ENCODE assay signal across 1 cellular context in the genomic region with DNA sequence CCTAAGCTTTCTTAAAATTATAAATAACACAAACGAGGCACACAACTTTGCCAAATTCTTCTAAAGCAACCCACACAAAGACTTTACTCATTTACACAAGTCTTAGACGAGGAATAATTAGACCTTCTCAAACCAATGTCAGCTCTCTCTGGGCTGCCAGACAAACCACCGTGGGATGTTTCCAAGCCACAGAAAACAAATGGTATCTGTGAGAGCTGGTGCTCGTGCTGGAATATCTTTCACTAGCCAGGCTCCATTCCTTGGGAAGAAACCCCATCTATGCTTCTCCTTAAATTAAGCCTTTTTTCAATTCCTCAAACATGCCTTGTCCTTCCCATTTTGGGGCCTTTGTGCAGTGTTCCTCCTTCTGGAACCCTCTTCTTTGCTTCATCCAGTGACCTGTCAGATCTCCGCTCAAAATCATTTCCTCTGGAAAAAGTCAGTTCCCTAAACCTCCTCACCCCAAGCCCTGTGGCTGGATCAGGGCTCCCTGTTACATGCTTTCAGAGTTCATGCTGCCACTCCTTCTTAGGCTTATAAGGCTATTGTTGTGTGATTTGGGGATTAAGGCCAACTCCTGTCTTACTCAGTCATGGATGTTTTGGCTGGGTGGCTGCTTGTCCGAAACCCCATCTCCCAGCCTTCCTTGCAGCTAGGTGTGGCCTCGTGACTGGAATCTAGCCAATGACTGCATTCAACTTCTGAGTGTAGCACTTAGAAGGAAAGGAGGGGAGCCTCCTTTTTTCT.
TF ChIP-seq lines count a peak whose summit lies in the region.

No MANE protein-coding gene starts in this region.

TF ChIP-seq in H1, 55 proteins besides CTCF, POLR2A, EP300 and RAD21 (continued from another document):
- TF ChIP-seq, protein P1, sequence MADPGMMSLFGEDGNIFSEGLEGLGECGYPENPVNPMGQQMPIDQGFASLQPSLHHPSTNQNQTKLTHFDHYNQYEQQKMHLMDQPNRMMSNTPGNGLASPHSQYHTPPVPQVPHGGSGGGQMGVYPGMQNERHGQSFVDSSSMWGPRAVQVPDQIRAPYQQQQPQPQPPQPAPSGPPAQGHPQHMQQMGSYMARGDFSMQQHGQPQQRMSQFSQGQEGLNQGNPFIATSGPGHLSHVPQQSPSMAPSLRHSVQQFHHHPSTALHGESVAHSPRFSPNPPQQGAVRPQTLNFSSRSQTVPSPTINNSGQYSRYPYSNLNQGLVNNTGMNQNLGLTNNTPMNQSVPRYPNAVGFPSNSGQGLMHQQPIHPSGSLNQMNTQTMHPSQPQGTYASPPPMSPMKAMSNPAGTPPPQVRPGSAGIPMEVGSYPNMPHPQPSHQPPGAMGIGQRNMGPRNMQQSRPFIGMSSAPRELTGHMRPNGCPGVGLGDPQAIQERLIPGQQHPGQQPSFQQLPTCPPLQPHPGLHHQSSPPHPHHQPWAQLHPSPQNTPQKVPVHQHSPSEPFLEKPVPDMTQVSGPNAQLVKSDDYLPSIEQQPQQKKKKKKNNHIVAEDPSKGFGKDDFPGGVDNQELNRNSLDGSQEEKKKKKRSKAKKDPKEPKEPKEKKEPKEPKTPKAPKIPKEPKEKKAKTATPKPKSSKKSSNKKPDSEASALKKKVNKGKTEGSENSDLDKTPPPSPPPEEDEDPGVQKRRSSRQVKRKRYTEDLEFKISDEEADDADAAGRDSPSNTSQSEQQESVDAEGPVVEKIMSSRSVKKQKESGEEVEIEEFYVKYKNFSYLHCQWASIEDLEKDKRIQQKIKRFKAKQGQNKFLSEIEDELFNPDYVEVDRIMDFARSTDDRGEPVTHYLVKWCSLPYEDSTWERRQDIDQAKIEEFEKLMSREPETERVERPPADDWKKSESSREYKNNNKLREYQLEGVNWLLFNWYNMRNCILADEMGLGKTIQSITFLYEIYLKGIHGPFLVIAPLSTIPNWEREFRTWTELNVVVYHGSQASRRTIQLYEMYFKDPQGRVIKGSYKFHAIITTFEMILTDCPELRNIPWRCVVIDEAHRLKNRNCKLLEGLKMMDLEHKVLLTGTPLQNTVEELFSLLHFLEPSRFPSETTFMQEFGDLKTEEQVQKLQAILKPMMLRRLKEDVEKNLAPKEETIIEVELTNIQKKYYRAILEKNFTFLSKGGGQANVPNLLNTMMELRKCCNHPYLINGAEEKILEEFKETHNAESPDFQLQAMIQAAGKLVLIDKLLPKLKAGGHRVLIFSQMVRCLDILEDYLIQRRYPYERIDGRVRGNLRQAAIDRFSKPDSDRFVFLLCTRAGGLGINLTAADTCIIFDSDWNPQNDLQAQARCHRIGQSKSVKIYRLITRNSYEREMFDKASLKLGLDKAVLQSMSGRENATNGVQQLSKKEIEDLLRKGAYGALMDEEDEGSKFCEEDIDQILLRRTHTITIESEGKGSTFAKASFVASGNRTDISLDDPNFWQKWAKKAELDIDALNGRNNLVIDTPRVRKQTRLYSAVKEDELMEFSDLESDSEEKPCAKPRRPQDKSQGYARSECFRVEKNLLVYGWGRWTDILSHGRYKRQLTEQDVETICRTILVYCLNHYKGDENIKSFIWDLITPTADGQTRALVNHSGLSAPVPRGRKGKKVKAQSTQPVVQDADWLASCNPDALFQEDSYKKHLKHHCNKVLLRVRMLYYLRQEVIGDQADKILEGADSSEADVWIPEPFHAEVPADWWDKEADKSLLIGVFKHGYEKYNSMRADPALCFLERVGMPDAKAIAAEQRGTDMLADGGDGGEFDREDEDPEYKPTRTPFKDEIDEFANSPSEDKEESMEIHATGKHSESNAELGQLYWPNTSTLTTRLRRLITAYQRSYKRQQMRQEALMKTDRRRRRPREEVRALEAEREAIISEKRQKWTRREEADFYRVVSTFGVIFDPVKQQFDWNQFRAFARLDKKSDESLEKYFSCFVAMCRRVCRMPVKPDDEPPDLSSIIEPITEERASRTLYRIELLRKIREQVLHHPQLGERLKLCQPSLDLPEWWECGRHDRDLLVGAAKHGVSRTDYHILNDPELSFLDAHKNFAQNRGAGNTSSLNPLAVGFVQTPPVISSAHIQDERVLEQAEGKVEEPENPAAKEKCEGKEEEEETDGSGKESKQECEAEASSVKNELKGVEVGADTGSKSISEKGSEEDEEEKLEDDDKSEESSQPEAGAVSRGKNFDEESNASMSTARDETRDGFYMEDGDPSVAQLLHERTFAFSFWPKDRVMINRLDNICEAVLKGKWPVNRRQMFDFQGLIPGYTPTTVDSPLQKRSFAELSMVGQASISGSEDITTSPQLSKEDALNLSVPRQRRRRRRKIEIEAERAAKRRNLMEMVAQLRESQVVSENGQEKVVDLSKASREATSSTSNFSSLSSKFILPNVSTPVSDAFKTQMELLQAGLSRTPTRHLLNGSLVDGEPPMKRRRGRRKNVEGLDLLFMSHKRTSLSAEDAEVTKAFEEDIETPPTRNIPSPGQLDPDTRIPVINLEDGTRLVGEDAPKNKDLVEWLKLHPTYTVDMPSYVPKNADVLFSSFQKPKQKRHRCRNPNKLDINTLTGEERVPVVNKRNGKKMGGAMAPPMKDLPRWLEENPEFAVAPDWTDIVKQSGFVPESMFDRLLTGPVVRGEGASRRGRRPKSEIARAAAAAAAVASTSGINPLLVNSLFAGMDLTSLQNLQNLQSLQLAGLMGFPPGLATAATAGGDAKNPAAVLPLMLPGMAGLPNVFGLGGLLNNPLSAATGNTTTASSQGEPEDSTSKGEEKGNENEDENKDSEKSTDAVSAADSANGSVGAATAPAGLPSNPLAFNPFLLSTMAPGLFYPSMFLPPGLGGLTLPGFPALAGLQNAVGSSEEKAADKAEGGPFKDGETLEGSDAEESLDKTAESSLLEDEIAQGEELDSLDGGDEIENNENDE (IDR thresholded peaks at IDR 0.05; ENCODE audit: insufficient replicate concordance, low read length): no peak
- TF ChIP-seq FOSL1 (IDR thresholded peaks at IDR 0.05; ENCODE audit: insufficient read depth, low read depth, low read length): no peak
